8 cellular contexts compared by ENCODE assay signal in the genomic region with DNA sequence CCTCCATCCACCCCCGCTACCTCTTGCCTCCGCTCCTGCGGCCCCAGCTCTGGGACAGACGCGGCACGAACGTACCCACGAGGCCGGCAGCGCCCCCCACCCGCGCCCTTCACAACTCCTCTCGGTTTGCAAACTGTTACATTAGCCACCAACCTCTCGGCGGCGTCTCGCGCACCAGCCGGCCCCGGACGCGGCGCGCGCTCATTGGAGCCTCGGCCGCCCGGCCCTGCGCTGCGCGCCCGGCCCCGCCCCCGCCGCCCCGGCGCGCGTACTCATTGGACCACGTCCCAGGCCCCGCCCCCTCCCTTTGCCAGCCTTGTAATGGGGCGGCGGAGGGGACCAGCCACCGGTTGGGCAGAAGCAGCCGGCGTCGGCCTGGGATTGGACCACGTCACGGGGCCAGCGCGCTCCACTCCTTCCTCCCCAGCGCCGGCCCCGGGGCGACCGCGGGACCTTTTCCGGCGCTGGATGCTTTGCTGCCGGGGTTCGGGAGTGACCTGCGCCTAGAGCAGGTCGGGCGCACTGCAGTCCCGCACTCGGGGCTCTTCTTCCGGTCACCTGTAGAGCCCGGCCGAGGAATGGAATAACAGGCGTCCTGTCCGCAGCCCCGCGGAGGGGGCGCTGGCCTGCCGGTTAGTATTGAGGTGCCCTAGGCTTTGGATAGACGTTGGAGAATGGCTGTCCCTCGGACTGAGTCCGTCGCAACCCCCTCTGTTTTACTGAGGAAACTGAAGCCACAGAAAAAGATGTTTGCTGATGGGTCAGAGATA. TPM values are rescaled to one million over a fixed set of nuclear protein-coding genes. Genes with fewer than 3 reads are reported as not detected.
A peak's percentile ranks its signal among the peaks of the same experiment; 100 is the strongest.
DNase-seq lines count a peak whose midpoint lies in the region; ATAC-seq and TF ChIP-seq lines count a peak whose summit lies in the region.

A gene with protein sequence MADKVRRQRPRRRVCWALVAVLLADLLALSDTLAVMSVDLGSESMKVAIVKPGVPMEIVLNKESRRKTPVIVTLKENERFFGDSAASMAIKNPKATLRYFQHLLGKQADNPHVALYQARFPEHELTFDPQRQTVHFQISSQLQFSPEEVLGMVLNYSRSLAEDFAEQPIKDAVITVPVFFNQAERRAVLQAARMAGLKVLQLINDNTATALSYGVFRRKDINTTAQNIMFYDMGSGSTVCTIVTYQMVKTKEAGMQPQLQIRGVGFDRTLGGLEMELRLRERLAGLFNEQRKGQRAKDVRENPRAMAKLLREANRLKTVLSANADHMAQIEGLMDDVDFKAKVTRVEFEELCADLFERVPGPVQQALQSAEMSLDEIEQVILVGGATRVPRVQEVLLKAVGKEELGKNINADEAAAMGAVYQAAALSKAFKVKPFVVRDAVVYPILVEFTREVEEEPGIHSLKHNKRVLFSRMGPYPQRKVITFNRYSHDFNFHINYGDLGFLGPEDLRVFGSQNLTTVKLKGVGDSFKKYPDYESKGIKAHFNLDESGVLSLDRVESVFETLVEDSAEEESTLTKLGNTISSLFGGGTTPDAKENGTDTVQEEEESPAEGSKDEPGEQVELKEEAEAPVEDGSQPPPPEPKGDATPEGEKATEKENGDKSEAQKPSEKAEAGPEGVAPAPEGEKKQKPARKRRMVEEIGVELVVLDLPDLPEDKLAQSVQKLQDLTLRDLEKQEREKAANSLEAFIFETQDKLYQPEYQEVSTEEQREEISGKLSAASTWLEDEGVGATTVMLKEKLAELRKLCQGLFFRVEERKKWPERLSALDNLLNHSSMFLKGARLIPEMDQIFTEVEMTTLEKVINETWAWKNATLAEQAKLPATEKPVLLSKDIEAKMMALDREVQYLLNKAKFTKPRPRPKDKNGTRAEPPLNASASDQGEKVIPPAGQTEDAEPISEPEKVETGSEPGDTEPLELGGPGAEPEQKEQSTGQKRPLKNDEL (minus strand): TSS at position 206 of the 770 bp plus-strand sequence. CDS start 1,045 bp downstream, outside the sequence.

- peak within 1 kb of the TSS; percentile 87 for H2AFZ ChIP-seq in OCI-LY3 (ENCODE audit: low read depth, low read length)

- peak within 1 kb of the TSS; percentile 99 for H3K4me2 ChIP-seq in OCI-LY3 (ENCODE audit: low read length)

- peak within 1 kb of the TSS; percentile 66 for H3K27ac ChIP-seq in OCI-LY3 (ENCODE audit: low read length)

- peak; percentile 97 for DNase-seq in DMS 273 (lab: John Stamatoyannopoulos, UW; ENCODE audit: unreplicated experiment)
- peak; percentile 97 for DNase-seq in HuH-7 (ENCODE audit: low spot score)
- DNase-seq in activated T-cell treated with anti-CD3 and anti-CD28 coated beads for 1 hour (ENCODE audit: low read depth), result peak; percentile 99
- DNase-seq in epidermal melanocyte (ENCODE audit: insufficient read length, low spot score), result peak; percentile 100
- peak; percentile 96 to 98 for DNase-seq in stimulated activated CD8-positive, alpha-beta memory T cell treated with anti-CD3 and anti-CD28 coated beads, Interleukin-4, amount 100 ng/mL, for 1 hour (ENCODE audit: low read depth in 2 of 2, low spot score in 1 of 2)

- H3K4me3 ChIP-seq in OCI-LY3 (ENCODE audit: low read length), result peak within 1 kb of the TSS; percentile 97
- peak within 1 kb of the TSS; percentile 88 for H3K4me3 ChIP-seq in mononuclear cell (ENCODE audit: low read length)

- no peaks in the 10 kb centered on the region; the same call in 1 of the 2 replicates for H4K20me1 ChIP-seq in OCI-LY3 (ENCODE audit: insufficient read depth, low read length)

- TF ChIP-seq CTCF in OCI-LY3 (IDR thresholded peaks at IDR 0.05; ENCODE audit: low read depth, low read length), result peak; percentile 18; the same call in 1 of the 2 replicates

- H3K36me3 ChIP-seq in OCI-LY3 (replicated peaks; ENCODE audit: low read depth, low read length), result peaks cover 31% of the 10 kb centered on the region

- ATAC-seq in GM21515 (IDR thresholded peaks at IDR 0.05; ENCODE audit: unreplicated experiment), result peak; percentile 87

- H3K9me3 ChIP-seq in OCI-LY3 (ENCODE audit: insufficient read depth, low read length) (no peaks in the 10 kb centered on the region), mononuclear cell (ENCODE audit: low read depth, low read length) (no peaks in the 10 kb centered on the region)

- H3K27me3 ChIP-seq in OCI-LY3 (ENCODE audit: low read depth, low read length) (no peaks in the 10 kb centered on the region), mononuclear cell (ENCODE audit: insufficient read depth, low read length) (no peaks in the 10 kb centered on the region)

- H3K79me2 ChIP-seq in OCI-LY3 (ENCODE audit: low read length), result peaks cover 46% of the 10 kb centered on the region

- peaks cover 37% of the 10 kb centered on the region for H3K4me1 ChIP-seq in OCI-LY3 (ENCODE audit: low read length)
- H3K4me1 ChIP-seq in mononuclear cell (ENCODE audit: insufficient read depth, low read length), result peaks cover 30% of the 10 kb centered on the region

- H3K9ac ChIP-seq in OCI-LY3 (ENCODE audit: low read length), result peak within 1 kb of the TSS; percentile 88

RNA-seq across cellular contexts. Expression of the gene that starts here (rescaled TPM):
- total RNA-seq in mononuclear cell, result 38.9 TPM

Comparison
In these comparisons a context has a peak if more than half of its experiments do, and no peak if none do; other contexts are left out.
1. Peak in every context shown above with its lines: DNase-seq, ATAC-seq, H3K4me3 ChIP-seq and H3K27ac ChIP-seq.